Comparison of ENCODE assay signal across 1 cellular context in genomic region chr4:135050086-135050717, GRCh38.
TF ChIP-seq lines count a peak whose summit lies in the region.

No MANE protein-coding gene starts in this region.

TF ChIP-seq in GM23338, 12 proteins besides CTCF, POLR2A, EP300 and RAD21 (continued from another document):
- no peak for TF ChIP-seq ZNF462 (CRISPR knock-in tag; IDR thresholded peaks at IDR 0.05)
- TF ChIP-seq EZH2phosphoT487 (IDR thresholded peaks at IDR 0.05; ENCODE audit: unreplicated experiment) = no peak
- no peak for TF ChIP-seq ZNF331 (CRISPR knock-in tag; IDR thresholded peaks at IDR 0.05; ENCODE audit: low read depth)
- no peak for TF ChIP-seq STAT1 (IDR thresholded peaks at IDR 0.05; ENCODE audit: unreplicated experiment)
- no peak for TF ChIP-seq EZH2 (IDR thresholded peaks at IDR 0.05; ENCODE audit: low read depth, unreplicated experiment)
- no peak for TF ChIP-seq REST (IDR thresholded peaks at IDR 0.05; ENCODE audit: unreplicated experiment)
- TF ChIP-seq JUNB (IDR thresholded peaks at IDR 0.05; ENCODE audit: unreplicated experiment) = no peak
- no peak for TF ChIP-seq NANOG (IDR thresholded peaks at IDR 0.05; ENCODE audit: borderline replicate concordance)
- no peak for TF ChIP-seq ZNF114 (CRISPR knock-in tag; IDR thresholded peaks at IDR 0.05)
TF ChIP-seq in GM23338: peak in this region for 0.
